In the genomic region with DNA sequence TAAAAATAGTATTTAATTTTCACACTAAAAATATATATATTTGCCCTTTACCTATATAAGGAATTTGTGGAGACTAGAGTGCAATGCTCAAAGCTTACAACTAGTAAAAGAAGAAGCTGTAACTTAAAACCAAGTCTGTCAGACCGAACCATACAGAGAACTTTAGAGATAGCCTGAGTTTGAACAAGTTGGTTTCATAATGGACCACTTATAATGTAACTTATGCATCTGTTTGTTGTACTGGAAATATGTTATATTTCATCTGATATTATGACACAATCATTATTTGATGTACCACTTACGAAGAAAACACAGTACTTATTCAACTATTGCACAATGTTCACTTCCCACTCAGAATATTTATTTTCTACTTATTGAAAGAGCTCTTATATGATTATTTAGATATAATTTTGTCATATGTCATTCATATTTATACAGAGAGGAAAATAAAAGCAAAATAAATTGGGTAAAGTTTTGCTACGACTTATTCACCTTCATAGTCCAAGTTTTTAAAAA, we compare ENCODE assay signal across 10 cellular contexts.
"Had no signal": no experiment of that assay in that cellular context is flagged by ENCODE, and none has a peak within 500 bp of the region (broad histone marks: within the 10 kb centered on the region; RNA-seq: fewer than 3 reads in every experiment).

No MANE protein-coding gene starts in this region.

- H2AFZ ChIP-seq: GM23248 had no signal

- H3K36me3 Mint-ChIP-seq: IgD-negative memory B cell had no signal

- H3K4me3 ChIP-seq: GM23248, HAP-1 had no signal

- H3K36me3 ChIP-seq: HAP-1 had no signal

- H3K4me1 Mint-ChIP-seq: IgD-negative memory B cell had no signal

- H3K4me1 ChIP-seq: HAP-1 had no signal

- H3K9me3 ChIP-seq: HAP-1 had no signal

- H3K4me3 Mint-ChIP-seq: HFFc6, IgD-negative memory B cell had no signal

- H3K27ac Mint-ChIP-seq: HFFc6, IgD-negative memory B cell had no signal

- DNase-seq: GM23248, GOT3, H7, HFFc6, Kasumi-1, KG1 had no signal

- H3K9ac ChIP-seq: GM23248 had no signal

- ATAC-seq: HCT116 had no signal

- H3K27ac ChIP-seq: GM23248, HL-60 had no signal

- H3K27me3 Mint-ChIP-seq: IgD-negative memory B cell had no signal
